Comparison of ENCODE assay signal across 1 cellular context in the genomic region with DNA sequence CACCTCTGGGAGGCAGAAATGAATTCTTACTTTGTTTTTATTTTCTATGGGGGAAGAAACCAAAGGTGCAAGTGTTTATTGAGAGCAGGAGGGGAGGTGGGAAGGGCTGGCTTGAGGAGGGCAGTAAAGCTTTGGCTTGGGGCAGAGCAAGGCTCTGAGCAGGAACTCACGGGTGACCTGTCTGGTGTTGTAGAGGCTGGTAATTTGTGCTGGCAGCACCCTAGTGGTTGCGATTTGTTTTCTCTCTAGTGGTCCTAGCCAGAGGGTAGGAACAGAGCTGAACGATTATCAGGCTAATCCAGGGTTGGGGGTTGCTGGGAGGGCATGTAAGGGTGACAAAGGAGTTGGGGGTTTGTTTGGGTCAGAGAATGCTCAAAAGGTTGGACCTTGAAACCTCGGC.
TF ChIP-seq lines count a peak whose summit lies in the region.

No MANE protein-coding gene starts in this region.

TF ChIP-seq in GM23338, 12 proteins besides CTCF, POLR2A, EP300 and RAD21 (continued from another document):
- TF ChIP-seq, protein P1, sequence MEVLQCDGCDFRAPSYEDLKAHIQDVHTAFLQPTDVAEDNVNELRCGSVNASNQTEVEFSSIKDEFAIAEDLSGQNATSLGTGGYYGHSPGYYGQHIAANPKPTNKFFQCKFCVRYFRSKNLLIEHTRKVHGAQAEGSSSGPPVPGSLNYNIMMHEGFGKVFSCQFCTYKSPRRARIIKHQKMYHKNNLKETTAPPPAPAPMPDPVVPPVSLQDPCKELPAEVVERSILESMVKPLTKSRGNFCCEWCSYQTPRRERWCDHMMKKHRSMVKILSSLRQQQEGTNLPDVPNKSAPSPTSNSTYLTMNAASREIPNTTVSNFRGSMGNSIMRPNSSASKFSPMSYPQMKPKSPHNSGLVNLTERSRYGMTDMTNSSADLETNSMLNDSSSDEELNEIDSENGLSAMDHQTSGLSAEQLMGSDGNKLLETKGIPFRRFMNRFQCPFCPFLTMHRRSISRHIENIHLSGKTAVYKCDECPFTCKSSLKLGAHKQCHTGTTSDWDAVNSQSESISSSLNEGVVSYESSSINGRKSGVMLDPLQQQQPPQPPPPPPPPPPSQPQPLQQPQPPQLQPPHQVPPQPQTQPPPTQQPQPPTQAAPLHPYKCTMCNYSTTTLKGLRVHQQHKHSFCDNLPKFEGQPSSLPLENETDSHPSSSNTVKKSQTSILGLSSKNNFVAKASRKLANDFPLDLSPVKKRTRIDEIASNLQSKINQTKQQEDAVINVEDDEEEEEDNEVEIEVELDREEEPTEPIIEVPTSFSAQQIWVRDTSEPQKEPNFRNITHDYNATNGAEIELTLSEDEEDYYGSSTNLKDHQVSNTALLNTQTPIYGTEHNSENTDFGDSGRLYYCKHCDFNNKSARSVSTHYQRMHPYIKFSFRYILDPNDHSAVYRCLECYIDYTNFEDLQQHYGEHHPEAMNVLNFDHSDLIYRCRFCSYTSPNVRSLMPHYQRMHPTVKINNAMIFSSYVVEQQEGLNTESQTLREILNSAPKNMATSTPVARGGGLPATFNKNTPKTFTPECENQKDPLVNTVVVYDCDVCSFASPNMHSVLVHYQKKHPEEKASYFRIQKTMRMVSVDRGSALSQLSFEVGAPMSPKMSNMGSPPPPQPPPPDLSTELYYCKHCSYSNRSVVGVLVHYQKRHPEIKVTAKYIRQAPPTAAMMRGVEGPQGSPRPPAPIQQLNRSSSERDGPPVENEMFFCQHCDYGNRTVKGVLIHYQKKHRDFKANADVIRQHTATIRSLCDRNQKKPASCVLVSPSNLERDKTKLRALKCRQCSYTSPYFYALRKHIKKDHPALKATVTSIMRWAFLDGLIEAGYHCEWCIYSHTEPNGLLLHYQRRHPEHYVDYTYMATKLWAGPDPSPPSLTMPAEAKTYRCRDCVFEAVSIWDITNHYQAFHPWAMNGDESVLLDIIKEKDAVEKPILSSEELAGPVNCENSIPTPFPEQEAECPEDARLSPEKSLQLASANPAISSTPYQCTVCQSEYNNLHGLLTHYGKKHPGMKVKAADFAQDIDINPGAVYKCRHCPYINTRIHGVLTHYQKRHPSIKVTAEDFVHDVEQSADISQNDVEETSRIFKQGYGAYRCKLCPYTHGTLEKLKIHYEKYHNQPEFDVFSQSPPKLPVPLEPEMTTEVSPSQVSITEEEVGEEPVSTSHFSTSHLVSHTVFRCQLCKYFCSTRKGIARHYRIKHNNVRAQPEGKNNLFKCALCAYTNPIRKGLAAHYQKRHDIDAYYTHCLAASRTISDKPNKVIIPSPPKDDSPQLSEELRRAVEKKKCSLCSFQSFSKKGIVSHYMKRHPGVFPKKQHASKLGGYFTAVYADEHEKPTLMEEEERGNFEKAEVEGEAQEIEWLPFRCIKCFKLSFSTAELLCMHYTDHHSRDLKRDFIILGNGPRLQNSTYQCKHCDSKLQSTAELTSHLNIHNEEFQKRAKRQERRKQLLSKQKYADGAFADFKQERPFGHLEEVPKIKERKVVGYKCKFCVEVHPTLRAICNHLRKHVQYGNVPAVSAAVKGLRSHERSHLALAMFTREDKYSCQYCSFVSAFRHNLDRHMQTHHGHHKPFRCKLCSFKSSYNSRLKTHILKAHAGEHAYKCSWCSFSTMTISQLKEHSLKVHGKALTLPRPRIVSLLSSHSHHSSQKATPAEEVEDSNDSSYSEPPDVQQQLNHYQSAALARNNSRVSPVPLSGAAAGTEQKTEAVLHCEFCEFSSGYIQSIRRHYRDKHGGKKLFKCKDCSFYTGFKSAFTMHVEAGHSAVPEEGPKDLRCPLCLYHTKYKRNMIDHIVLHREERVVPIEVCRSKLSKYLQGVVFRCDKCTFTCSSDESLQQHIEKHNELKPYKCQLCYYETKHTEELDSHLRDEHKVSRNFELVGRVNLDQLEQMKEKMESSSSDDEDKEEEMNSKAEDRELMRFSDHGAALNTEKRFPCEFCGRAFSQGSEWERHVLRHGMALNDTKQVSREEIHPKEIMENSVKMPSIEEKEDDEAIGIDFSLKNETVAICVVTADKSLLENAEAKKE (CRISPR knock-in tag; IDR thresholded peaks at IDR 0.05) = no peak
- TF ChIP-seq JUNB (IDR thresholded peaks at IDR 0.05; ENCODE audit: unreplicated experiment) (no peak), ZNF114 (CRISPR knock-in tag; IDR thresholded peaks at IDR 0.05) (no peak), EZH2phosphoT487 (IDR thresholded peaks at IDR 0.05; ENCODE audit: unreplicated experiment) (no peak), ZNF331 (CRISPR knock-in tag; IDR thresholded peaks at IDR 0.05; ENCODE audit: low read depth) (no peak), EZH2 (IDR thresholded peaks at IDR 0.05; ENCODE audit: low read depth, unreplicated experiment) (no peak), STAT1 (IDR thresholded peaks at IDR 0.05; ENCODE audit: unreplicated experiment) (no peak), POLR2AphosphoS5 (IDR thresholded peaks at IDR 0.05; ENCODE audit: low read depth) (no peak), NANOG (IDR thresholded peaks at IDR 0.05; ENCODE audit: borderline replicate concordance) (no peak)
- TF ChIP-seq, protein P2, sequence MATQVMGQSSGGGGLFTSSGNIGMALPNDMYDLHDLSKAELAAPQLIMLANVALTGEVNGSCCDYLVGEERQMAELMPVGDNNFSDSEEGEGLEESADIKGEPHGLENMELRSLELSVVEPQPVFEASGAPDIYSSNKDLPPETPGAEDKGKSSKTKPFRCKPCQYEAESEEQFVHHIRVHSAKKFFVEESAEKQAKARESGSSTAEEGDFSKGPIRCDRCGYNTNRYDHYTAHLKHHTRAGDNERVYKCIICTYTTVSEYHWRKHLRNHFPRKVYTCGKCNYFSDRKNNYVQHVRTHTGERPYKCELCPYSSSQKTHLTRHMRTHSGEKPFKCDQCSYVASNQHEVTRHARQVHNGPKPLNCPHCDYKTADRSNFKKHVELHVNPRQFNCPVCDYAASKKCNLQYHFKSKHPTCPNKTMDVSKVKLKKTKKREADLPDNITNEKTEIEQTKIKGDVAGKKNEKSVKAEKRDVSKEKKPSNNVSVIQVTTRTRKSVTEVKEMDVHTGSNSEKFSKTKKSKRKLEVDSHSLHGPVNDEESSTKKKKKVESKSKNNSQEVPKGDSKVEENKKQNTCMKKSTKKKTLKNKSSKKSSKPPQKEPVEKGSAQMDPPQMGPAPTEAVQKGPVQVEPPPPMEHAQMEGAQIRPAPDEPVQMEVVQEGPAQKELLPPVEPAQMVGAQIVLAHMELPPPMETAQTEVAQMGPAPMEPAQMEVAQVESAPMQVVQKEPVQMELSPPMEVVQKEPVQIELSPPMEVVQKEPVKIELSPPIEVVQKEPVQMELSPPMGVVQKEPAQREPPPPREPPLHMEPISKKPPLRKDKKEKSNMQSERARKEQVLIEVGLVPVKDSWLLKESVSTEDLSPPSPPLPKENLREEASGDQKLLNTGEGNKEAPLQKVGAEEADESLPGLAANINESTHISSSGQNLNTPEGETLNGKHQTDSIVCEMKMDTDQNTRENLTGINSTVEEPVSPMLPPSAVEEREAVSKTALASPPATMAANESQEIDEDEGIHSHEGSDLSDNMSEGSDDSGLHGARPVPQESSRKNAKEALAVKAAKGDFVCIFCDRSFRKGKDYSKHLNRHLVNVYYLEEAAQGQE (IDR thresholded peaks at IDR 0.05; ENCODE audit: unreplicated experiment) = no peak
